ENCODE assay signal across 1 cellular context in the genomic region with DNA sequence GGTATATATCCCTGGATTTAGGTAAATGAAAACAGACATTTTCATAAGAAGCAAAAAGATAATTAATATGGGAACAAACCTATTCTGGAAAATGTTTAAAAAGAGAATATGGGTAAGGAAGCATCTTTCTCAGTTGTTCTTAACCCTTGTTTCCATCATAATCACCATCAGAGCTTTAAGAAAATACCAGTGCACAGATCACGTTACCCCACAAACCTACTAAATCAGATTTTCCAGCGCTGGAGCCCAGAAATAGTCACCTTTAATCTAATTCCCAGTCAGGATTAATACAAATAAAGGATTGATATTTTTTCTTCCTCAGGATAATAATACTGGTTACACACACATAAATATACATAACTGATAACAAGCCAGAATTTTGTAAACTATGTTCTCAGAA.
TF ChIP-seq lines count a peak whose summit lies in the region.

No MANE protein-coding gene starts in this region.

TF ChIP-seq in WTC11, 78 proteins besides CTCF, POLR2A, EP300 and RAD21 (continued from another document):
- TF ChIP-seq, protein P1, sequence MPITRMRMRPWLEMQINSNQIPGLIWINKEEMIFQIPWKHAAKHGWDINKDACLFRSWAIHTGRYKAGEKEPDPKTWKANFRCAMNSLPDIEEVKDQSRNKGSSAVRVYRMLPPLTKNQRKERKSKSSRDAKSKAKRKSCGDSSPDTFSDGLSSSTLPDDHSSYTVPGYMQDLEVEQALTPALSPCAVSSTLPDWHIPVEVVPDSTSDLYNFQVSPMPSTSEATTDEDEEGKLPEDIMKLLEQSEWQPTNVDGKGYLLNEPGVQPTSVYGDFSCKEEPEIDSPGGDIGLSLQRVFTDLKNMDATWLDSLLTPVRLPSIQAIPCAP (CRISPR knock-in tag; IDR thresholded peaks at IDR 0.05), result no peak
- TF ChIP-seq, protein P2, sequence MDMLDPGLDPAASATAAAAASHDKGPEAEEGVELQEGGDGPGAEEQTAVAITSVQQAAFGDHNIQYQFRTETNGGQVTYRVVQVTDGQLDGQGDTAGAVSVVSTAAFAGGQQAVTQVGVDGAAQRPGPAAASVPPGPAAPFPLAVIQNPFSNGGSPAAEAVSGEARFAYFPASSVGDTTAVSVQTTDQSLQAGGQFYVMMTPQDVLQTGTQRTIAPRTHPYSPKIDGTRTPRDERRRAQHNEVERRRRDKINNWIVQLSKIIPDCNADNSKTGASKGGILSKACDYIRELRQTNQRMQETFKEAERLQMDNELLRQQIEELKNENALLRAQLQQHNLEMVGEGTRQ (CRISPR knock-in tag; IDR thresholded peaks at IDR 0.05), result no peak
- TF ChIP-seq NR2C2 (CRISPR knock-in tag; IDR thresholded peaks at IDR 0.05), result no peak
- TF ChIP-seq NFE2L1 (CRISPR knock-in tag; IDR thresholded peaks at IDR 0.05), result no peak
- no peak for TF ChIP-seq GRHL2 (CRISPR knock-in tag; IDR thresholded peaks at IDR 0.05; ENCODE audit: insufficient replicate concordance, severe bottlenecking)
- TF ChIP-seq TEAD1 (CRISPR knock-in tag; IDR thresholded peaks at IDR 0.05), result no peak
- no peak for TF ChIP-seq TP53 (CRISPR knock-in tag; IDR thresholded peaks at IDR 0.05)
- TF ChIP-seq, protein P3, sequence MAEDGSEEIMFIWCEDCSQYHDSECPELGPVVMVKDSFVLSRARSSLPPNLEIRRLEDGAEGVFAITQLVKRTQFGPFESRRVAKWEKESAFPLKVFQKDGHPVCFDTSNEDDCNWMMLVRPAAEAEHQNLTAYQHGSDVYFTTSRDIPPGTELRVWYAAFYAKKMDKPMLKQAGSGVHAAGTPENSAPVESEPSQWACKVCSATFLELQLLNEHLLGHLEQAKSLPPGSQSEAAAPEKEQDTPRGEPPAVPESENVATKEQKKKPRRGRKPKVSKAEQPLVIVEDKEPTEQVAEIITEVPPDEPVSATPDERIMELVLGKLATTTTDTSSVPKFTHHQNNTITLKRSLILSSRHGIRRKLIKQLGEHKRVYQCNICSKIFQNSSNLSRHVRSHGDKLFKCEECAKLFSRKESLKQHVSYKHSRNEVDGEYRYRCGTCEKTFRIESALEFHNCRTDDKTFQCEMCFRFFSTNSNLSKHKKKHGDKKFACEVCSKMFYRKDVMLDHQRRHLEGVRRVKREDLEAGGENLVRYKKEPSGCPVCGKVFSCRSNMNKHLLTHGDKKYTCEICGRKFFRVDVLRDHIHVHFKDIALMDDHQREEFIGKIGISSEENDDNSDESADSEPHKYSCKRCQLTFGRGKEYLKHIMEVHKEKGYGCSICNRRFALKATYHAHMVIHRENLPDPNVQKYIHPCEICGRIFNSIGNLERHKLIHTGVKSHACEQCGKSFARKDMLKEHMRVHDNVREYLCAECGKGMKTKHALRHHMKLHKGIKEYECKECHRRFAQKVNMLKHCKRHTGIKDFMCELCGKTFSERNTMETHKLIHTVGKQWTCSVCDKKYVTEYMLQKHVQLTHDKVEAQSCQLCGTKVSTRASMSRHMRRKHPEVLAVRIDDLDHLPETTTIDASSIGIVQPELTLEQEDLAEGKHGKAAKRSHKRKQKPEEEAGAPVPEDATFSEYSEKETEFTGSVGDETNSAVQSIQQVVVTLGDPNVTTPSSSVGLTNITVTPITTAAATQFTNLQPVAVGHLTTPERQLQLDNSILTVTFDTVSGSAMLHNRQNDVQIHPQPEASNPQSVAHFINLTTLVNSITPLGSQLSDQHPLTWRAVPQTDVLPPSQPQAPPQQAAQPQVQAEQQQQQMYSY (CRISPR knock-in tag; IDR thresholded peaks at IDR 0.05), result no peak
- TF ChIP-seq PRRX2 (CRISPR knock-in tag; IDR thresholded peaks at IDR 0.05), result no peak
- TF ChIP-seq, protein P4, sequence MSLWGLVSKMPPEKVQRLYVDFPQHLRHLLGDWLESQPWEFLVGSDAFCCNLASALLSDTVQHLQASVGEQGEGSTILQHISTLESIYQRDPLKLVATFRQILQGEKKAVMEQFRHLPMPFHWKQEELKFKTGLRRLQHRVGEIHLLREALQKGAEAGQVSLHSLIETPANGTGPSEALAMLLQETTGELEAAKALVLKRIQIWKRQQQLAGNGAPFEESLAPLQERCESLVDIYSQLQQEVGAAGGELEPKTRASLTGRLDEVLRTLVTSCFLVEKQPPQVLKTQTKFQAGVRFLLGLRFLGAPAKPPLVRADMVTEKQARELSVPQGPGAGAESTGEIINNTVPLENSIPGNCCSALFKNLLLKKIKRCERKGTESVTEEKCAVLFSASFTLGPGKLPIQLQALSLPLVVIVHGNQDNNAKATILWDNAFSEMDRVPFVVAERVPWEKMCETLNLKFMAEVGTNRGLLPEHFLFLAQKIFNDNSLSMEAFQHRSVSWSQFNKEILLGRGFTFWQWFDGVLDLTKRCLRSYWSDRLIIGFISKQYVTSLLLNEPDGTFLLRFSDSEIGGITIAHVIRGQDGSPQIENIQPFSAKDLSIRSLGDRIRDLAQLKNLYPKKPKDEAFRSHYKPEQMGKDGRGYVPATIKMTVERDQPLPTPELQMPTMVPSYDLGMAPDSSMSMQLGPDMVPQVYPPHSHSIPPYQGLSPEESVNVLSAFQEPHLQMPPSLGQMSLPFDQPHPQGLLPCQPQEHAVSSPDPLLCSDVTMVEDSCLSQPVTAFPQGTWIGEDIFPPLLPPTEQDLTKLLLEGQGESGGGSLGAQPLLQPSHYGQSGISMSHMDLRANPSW (CRISPR knock-in tag; conservative IDR thresholded peaks at IDR 0.05; ENCODE audit: low read depth), result no peak
- TF ChIP-seq, protein P5, sequence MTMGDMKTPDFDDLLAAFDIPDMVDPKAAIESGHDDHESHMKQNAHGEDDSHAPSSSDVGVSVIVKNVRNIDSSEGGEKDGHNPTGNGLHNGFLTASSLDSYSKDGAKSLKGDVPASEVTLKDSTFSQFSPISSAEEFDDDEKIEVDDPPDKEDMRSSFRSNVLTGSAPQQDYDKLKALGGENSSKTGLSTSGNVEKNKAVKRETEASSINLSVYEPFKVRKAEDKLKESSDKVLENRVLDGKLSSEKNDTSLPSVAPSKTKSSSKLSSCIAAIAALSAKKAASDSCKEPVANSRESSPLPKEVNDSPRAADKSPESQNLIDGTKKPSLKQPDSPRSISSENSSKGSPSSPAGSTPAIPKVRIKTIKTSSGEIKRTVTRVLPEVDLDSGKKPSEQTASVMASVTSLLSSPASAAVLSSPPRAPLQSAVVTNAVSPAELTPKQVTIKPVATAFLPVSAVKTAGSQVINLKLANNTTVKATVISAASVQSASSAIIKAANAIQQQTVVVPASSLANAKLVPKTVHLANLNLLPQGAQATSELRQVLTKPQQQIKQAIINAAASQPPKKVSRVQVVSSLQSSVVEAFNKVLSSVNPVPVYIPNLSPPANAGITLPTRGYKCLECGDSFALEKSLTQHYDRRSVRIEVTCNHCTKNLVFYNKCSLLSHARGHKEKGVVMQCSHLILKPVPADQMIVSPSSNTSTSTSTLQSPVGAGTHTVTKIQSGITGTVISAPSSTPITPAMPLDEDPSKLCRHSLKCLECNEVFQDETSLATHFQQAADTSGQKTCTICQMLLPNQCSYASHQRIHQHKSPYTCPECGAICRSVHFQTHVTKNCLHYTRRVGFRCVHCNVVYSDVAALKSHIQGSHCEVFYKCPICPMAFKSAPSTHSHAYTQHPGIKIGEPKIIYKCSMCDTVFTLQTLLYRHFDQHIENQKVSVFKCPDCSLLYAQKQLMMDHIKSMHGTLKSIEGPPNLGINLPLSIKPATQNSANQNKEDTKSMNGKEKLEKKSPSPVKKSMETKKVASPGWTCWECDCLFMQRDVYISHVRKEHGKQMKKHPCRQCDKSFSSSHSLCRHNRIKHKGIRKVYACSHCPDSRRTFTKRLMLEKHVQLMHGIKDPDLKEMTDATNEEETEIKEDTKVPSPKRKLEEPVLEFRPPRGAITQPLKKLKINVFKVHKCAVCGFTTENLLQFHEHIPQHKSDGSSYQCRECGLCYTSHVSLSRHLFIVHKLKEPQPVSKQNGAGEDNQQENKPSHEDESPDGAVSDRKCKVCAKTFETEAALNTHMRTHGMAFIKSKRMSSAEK (CRISPR knock-in tag; IDR thresholded peaks at IDR 0.05; ENCODE audit: borderline replicate concordance), result no peak
- TF ChIP-seq TCF7 (CRISPR knock-in tag; IDR thresholded peaks at IDR 0.05; ENCODE audit: low read depth), result no peak
- TF ChIP-seq HMGA2 (CRISPR knock-in tag; IDR thresholded peaks at IDR 0.05), result no peak
- no peak for TF ChIP-seq CBFB (CRISPR knock-in tag; IDR thresholded peaks at IDR 0.05; ENCODE audit: low read depth)
- TF ChIP-seq, protein P6, sequence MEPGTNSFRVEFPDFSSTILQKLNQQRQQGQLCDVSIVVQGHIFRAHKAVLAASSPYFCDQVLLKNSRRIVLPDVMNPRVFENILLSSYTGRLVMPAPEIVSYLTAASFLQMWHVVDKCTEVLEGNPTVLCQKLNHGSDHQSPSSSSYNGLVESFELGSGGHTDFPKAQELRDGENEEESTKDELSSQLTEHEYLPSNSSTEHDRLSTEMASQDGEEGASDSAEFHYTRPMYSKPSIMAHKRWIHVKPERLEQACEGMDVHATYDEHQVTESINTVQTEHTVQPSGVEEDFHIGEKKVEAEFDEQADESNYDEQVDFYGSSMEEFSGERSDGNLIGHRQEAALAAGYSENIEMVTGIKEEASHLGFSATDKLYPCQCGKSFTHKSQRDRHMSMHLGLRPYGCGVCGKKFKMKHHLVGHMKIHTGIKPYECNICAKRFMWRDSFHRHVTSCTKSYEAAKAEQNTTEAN (CRISPR knock-in tag; IDR thresholded peaks at IDR 0.05), result no peak
- TF ChIP-seq, protein P7, sequence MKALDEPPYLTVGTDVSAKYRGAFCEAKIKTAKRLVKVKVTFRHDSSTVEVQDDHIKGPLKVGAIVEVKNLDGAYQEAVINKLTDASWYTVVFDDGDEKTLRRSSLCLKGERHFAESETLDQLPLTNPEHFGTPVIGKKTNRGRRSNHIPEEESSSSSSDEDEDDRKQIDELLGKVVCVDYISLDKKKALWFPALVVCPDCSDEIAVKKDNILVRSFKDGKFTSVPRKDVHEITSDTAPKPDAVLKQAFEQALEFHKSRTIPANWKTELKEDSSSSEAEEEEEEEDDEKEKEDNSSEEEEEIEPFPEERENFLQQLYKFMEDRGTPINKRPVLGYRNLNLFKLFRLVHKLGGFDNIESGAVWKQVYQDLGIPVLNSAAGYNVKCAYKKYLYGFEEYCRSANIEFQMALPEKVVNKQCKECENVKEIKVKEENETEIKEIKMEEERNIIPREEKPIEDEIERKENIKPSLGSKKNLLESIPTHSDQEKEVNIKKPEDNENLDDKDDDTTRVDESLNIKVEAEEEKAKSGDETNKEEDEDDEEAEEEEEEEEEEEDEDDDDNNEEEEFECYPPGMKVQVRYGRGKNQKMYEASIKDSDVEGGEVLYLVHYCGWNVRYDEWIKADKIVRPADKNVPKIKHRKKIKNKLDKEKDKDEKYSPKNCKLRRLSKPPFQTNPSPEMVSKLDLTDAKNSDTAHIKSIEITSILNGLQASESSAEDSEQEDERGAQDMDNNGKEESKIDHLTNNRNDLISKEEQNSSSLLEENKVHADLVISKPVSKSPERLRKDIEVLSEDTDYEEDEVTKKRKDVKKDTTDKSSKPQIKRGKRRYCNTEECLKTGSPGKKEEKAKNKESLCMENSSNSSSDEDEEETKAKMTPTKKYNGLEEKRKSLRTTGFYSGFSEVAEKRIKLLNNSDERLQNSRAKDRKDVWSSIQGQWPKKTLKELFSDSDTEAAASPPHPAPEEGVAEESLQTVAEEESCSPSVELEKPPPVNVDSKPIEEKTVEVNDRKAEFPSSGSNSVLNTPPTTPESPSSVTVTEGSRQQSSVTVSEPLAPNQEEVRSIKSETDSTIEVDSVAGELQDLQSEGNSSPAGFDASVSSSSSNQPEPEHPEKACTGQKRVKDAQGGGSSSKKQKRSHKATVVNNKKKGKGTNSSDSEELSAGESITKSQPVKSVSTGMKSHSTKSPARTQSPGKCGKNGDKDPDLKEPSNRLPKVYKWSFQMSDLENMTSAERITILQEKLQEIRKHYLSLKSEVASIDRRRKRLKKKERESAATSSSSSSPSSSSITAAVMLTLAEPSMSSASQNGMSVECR (CRISPR knock-in tag; IDR thresholded peaks at IDR 0.05; ENCODE audit: borderline replicate concordance), result no peak
